Comparison of ENCODE assay signal across 8 cellular contexts in the genomic region with DNA sequence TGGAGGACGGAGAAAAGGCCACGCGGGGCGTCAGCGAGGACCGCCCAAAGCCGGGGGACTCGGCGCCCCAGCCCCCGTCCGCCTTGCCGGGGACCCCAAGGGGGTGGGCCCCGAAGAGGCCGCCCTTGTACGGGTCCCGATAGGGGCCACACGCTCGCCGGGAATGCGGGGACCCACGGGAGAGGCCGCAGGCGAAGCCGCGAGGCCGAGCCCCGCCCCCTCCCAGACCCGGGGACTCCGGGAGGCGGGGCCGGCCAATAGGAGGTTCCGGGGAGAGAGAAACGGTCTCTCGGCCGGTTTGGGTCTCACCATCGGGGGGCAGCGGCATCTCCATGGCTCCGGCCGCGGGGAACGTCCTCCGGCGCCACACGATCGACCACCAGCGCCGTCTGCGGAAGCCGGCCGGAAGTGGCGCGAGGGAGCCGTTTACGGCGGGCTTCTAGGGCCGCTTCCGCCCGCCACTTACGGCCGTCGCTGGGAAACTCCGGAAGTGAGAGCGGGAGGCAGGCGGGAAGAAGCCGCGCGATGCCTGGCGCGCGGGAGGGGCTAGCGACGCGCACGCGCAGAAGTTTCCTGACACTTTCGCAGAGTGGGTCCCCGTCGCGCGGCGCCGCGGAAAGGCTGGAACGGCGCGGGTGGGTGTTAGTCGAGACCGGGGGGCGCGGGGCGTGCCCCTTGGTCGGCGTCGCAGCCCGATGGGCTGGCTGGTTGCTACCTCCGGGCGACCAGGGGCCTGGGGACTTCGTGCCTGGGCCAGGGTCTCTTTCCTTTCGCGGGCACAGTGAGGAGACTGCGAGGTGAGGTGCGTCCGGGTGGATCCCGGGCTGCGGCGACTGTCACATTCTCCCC. TPM values are rescaled to one million over a fixed set of nuclear protein-coding genes. Genes with fewer than 3 reads are reported as not detected.
DNase-seq lines count a peak whose midpoint lies in the region; ATAC-seq and TF ChIP-seq lines count a peak whose summit lies in the region.

A gene with protein sequence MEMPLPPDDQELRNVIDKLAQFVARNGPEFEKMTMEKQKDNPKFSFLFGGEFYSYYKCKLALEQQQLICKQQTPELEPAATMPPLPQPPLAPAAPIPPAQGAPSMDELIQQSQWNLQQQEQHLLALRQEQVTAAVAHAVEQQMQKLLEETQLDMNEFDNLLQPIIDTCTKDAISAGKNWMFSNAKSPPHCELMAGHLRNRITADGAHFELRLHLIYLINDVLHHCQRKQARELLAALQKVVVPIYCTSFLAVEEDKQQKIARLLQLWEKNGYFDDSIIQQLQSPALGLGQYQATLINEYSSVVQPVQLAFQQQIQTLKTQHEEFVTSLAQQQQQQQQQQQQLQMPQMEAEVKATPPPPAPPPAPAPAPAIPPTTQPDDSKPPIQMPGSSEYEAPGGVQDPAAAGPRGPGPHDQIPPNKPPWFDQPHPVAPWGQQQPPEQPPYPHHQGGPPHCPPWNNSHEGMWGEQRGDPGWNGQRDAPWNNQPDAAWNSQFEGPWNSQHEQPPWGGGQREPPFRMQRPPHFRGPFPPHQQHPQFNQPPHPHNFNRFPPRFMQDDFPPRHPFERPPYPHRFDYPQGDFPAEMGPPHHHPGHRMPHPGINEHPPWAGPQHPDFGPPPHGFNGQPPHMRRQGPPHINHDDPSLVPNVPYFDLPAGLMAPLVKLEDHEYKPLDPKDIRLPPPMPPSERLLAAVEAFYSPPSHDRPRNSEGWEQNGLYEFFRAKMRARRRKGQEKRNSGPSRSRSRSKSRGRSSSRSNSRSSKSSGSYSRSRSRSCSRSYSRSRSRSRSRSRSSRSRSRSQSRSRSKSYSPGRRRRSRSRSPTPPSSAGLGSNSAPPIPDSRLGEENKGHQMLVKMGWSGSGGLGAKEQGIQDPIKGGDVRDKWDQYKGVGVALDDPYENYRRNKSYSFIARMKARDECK (minus strand): TSS at position 393 of the 849 bp plus-strand sequence. CDS start 59 bp downstream, at position 334.

- intact Hi-C loops in Caco-2 (cut with micrococcal nuclease; ENCODE audit: unreplicated experiment): no loop called here

- no peak within 1 kb of the TSS for H2AK5ac ChIP-seq in mesendoderm (ENCODE audit: low read length)

- H3K18ac ChIP-seq in mesendoderm (ENCODE audit: low read length): peak within 1 kb of the TSS; percentile 88

- H3K27ac Mint-ChIP-seq in Caco-2 (ENCODE audit: unreplicated experiment): peak within 1 kb of the TSS; percentile 85
- H3K27ac Mint-ChIP-seq in activated CD8-positive, alpha-beta memory T cell treated with anti-CD3 and anti-CD28 coated beads, Interleukin-2, amount 10 ng/mL, durations not matched to agents 7 days and 5 days: peak within 1 kb of the TSS; percentile 90

- no peaks in the 10 kb centered on the region for H3K9me3 Mint-ChIP-seq in Caco-2 (ENCODE audit: unreplicated experiment)
- no peaks in the 10 kb centered on the region for H3K9me3 Mint-ChIP-seq in activated CD8-positive, alpha-beta memory T cell treated with anti-CD3 and anti-CD28 coated beads, Interleukin-2, amount 10 ng/mL, durations not matched to agents 7 days and 5 days (ENCODE audit: low read depth)

- no peak for TF ChIP-seq CTCF in Caco-2 (IDR thresholded peaks at IDR 0.05; ENCODE audit: insufficient read depth in 1 of 2, low read depth in 1 of 2, low read length in 1 of 2, severe bottlenecking in 1 of 2, unreplicated experiment in 1 of 2)

- peak within 1 kb of the TSS; percentile 80 for H3K23ac ChIP-seq in mesendoderm (ENCODE audit: low read length)

- H3K27me3 Mint-ChIP-seq in Caco-2 (ENCODE audit: insufficient read depth, unreplicated experiment): no peaks in the 10 kb centered on the region
- H3K27me3 Mint-ChIP-seq in activated CD8-positive, alpha-beta memory T cell treated with anti-CD3 and anti-CD28 coated beads, Interleukin-2, amount 10 ng/mL, durations not matched to agents 7 days and 5 days: no peaks in the 10 kb centered on the region

- WGBS in mesendoderm (ENCODE audit: extremely low coverage, insufficient coverage, low lambda C conversion rate): no CpG with 5 or more reads among the region's 106 CpGs

- peak within 1 kb of the TSS; percentile 97 for H3K56ac ChIP-seq in mesendoderm (ENCODE audit: low read length)

- H3K79me2 ChIP-seq in mesendoderm (ENCODE audit: control insufficient read depth, insufficient read depth, low read length): peaks cover 50% of the 10 kb centered on the region

- no peak within 1 kb of the TSS for H2BK5ac ChIP-seq in mesendoderm (ENCODE audit: low read length)

- H2BK15ac ChIP-seq in mesendoderm (replicated peaks; ENCODE audit: low read depth): no peak within 1 kb of the TSS

- peak within 1 kb of the TSS; percentile 91 for H3K27ac ChIP-seq in HUES48 (ENCODE audit: low read depth, low read length)
- peak within 1 kb of the TSS; percentile 83 for H3K27ac ChIP-seq in mesendoderm (ENCODE audit: low read depth, low read length)

- H3K36me3 Mint-ChIP-seq in Caco-2 (ENCODE audit: insufficient read depth, unreplicated experiment): peaks cover 46% of the 10 kb centered on the region
- H3K36me3 Mint-ChIP-seq in activated CD8-positive, alpha-beta memory T cell treated with anti-CD3 and anti-CD28 coated beads, Interleukin-2, amount 10 ng/mL, durations not matched to agents 7 days and 5 days: peaks cover 32% of the 10 kb centered on the region

- H3K4me1 Mint-ChIP-seq in Caco-2 (ENCODE audit: low read depth, unreplicated experiment): no peaks in the 10 kb centered on the region
- H3K4me1 Mint-ChIP-seq in activated CD8-positive, alpha-beta memory T cell treated with anti-CD3 and anti-CD28 coated beads, Interleukin-2, amount 10 ng/mL, durations not matched to agents 7 days and 5 days: peaks cover 53% of the 10 kb centered on the region

- H3K79me1 ChIP-seq in mesendoderm (ENCODE audit: low read length): peaks cover 18% of the 10 kb centered on the region

- no peaks in the 10 kb centered on the region for H3K9me3 ChIP-seq in Caco-2
- no peaks in the 10 kb centered on the region for H3K9me3 ChIP-seq in HUES48 (ENCODE audit: control insufficient read depth, insufficient read depth, low read length)
- H3K9me3 ChIP-seq in NT2/D1 (ENCODE audit: insufficient read depth, low read length): no peaks in the 10 kb centered on the region
- H3K9me3 ChIP-seq in endocrine pancreas (ENCODE audit: control insufficient read depth, low read length): no peaks in the 10 kb centered on the region

- H3K36me3 ChIP-seq in Caco-2 (ENCODE audit: control insufficient read depth, insufficient read depth, low read length) (peaks cover 2% of the 10 kb centered on the region; the same call in 1 of the 2 replicates), HUES48 (ENCODE audit: control insufficient read depth, insufficient read depth, low read length) (peaks cover 17% of the 10 kb centered on the region), NT2/D1 (ENCODE audit: insufficient read depth, insufficient read length, low read length) (peaks cover 49% of the 10 kb centered on the region), endocrine pancreas (ENCODE audit: control insufficient read depth, insufficient read depth, low read length) (no peaks in the 10 kb centered on the region), mesendoderm (ENCODE audit: control insufficient read depth, insufficient read depth, low read length) (peaks cover 6% of the 10 kb centered on the region)

- peak; percentile 61 for ATAC-seq in GM21390 (IDR thresholded peaks at IDR 0.05; ENCODE audit: unreplicated experiment)
- ATAC-seq in activated CD8-positive, alpha-beta memory T cell treated with anti-CD3 and anti-CD28 coated beads, Interleukin-2, amount 10 ng/mL, durations not matched to agents 7 days and 5 days: peak; percentile 87

- H3K4me3 Mint-ChIP-seq in Caco-2 (ENCODE audit: unreplicated experiment): peak within 1 kb of the TSS; percentile 78
- peak within 1 kb of the TSS; percentile 81 for H3K4me3 Mint-ChIP-seq in activated CD8-positive, alpha-beta memory T cell treated with anti-CD3 and anti-CD28 coated beads, Interleukin-2, amount 10 ng/mL, durations not matched to agents 7 days and 5 days

- peak within 1 kb of the TSS; percentile 79 for H2BK120ac ChIP-seq in mesendoderm (ENCODE audit: low read depth, low read length)

- POLR2A ChIA-PET in Caco-2 (lab: Charles Lee): interaction anchor here (0.6 kb wide), 1 partner anchor 44 kb away, joined by 3 read pairs; no protein-coding TSS in a partner anchor

- H3K4me1 ChIP-seq in Caco-2 (0 out of 2 replicates have a peak, but pooled peaks cover 6% of the 10 kb centered on the region), HUES48 (ENCODE audit: control insufficient read depth, insufficient read depth, low read length) (no peaks in the 10 kb centered on the region), NT2/D1 (ENCODE audit: insufficient read depth, insufficient read length) (peaks cover 13% of the 10 kb centered on the region), endocrine pancreas (ENCODE audit: control insufficient read depth, insufficient read depth, low read length) (no peaks in the 10 kb centered on the region), mesendoderm (ENCODE audit: control insufficient read depth, low read depth, low read length) (peaks cover 5% of the 10 kb centered on the region)

- no peak within 1 kb of the TSS for H4K5ac ChIP-seq in mesendoderm (ENCODE audit: low read length)

- H4K8ac ChIP-seq in mesendoderm (ENCODE audit: low read depth, low read length): peak within 1 kb of the TSS; percentile 91

- H3K27me3 ChIP-seq in Caco-2 (replicated peaks; ENCODE audit: control insufficient read depth, insufficient read depth, low read length) (no peaks in the 10 kb centered on the region), HUES48 (ENCODE audit: control insufficient read depth, insufficient read depth, low read length) (no peaks in the 10 kb centered on the region), NT2/D1 (ENCODE audit: insufficient read depth, insufficient read length) (no peaks in the 10 kb centered on the region), endocrine pancreas (ENCODE audit: control insufficient read depth, insufficient read depth, low read length) (no peaks in the 10 kb centered on the region), mesendoderm (ENCODE audit: insufficient read depth, low read length, poor library complexity) (no peaks in the 10 kb centered on the region)

- CTCF ChIA-PET in Caco-2 (lab: Charles Lee): no interaction called here
- CTCF ChIA-PET in activated CD8-positive, alpha-beta memory T cell treated with anti-CD3 and anti-CD28 coated beads, Interleukin-2, amount 10 ng/mL, durations not matched to agents 7 days and 5 days (lab: Charles Lee): interaction anchor here (0.8 to 1.4 kb wide), 7 partner anchors 45 to 131 kb away, joined by 3 to 5 read pairs (median 3); a partner anchor contains a TSS

- H3K4me2 ChIP-seq in mesendoderm (ENCODE audit: low read length): peak within 1 kb of the TSS; percentile 99

- H3K4ac ChIP-seq in mesendoderm (ENCODE audit: low read depth, low read length): peak within 1 kb of the TSS; percentile 82

- H3K4me3 ChIP-seq in Caco-2 (ENCODE audit: low read depth, low read length) (peak within 1 kb of the TSS; percentile 94), HUES48 (ENCODE audit: low read depth, low read length) (peak within 1 kb of the TSS; percentile 100), NT2/D1 (ENCODE audit: insufficient read length, low read depth) (peak within 1 kb of the TSS; percentile 99), endocrine pancreas (ENCODE audit: control insufficient read depth, insufficient read depth, low read length) (peak within 1 kb of the TSS; percentile 45), mesendoderm (ENCODE audit: low read length) (peak within 1 kb of the TSS; percentile 96)

- BruUV-seq in Caco-2 (replicated peaks; lab: Mats Ljungman, UMichigan): no TSS peak

- H3K9ac ChIP-seq in HUES48 (ENCODE audit: low read depth, low read length) (peak within 1 kb of the TSS; percentile 80), NT2/D1 (ENCODE audit: insufficient read length, low read depth) (peak within 1 kb of the TSS; percentile 99), endocrine pancreas (ENCODE audit: control insufficient read depth, insufficient read depth, low read length) (peak within 1 kb of the TSS; percentile 74), mesendoderm (ENCODE audit: low read length) (peak within 1 kb of the TSS; percentile 99)

- DNase-seq in Caco-2 (peak; percentile 91), NT2/D1 (ENCODE audit: low read depth, low spot score) (peak; percentile 89), mesendoderm (peak; percentile 96)
- peak; percentile 96 for DNase-seq in activated CD8-positive, alpha-beta memory T cell treated with anti-CD3 and anti-CD28 coated beads, Interleukin-2, amount 10 ng/mL, durations not matched to agents 7 days and 5 days
- DNase-seq in stimulated activated CD8-positive, alpha-beta memory T cell treated with anti-CD3 and anti-CD28 coated beads, Interleukin-12 subunit alpha, Interleukin-12 subunit beta, amount 100 ng/mL, for 4 hours (ENCODE audit: low read depth): peak; percentile 93

RNA-seq across cellular contexts. Expression of the gene that starts here (rescaled TPM):
- 66.1 and 78.6 TPM in 2 replicates for total RNA-seq in Caco-2 (2022)
- total RNA-seq in activated CD8-positive, alpha-beta memory T cell treated with anti-CD3 and anti-CD28 coated beads, Interleukin-2, amount 10 ng/mL, durations not matched to agents 7 days and 5 days: 10 to 100 TPM; 66.5 to 74.5 TPM
- 59.8 TPM for polyA plus RNA-seq in mesendoderm (2013, experiment 1 of 2)
- 59.3 TPM for polyA plus RNA-seq in mesendoderm (2013, experiment 2 of 2)

Comparison
In these comparisons a context has a peak if more than half of its experiments do, and no peak if none do; other contexts are left out.
1. Peak in every context shown above with its lines: DNase-seq, ATAC-seq, H3K4me3 ChIP-seq and H3K27ac ChIP-seq.
2. H3K4me3 ChIP-seq: peak in every context shown above with its lines; median percentile 100 in HUES48; 99 in NT2/D1; 96 in mesendoderm; 94 in Caco-2; 45 in endocrine pancreas.